ENCODE assay signal across 1 cellular context in genomic region chr19:18594824-18595373, GRCh38.
A peak's percentile ranks its signal among the peaks of the same experiment; 100 is the strongest.
TF ChIP-seq lines count a peak whose summit lies in the region.

No MANE protein-coding gene starts in this region.

TF ChIP-seq in HepG2, 621 proteins besides CTCF, POLR2A, EP300 and RAD21:
- TF ChIP-seq, protein P1, sequence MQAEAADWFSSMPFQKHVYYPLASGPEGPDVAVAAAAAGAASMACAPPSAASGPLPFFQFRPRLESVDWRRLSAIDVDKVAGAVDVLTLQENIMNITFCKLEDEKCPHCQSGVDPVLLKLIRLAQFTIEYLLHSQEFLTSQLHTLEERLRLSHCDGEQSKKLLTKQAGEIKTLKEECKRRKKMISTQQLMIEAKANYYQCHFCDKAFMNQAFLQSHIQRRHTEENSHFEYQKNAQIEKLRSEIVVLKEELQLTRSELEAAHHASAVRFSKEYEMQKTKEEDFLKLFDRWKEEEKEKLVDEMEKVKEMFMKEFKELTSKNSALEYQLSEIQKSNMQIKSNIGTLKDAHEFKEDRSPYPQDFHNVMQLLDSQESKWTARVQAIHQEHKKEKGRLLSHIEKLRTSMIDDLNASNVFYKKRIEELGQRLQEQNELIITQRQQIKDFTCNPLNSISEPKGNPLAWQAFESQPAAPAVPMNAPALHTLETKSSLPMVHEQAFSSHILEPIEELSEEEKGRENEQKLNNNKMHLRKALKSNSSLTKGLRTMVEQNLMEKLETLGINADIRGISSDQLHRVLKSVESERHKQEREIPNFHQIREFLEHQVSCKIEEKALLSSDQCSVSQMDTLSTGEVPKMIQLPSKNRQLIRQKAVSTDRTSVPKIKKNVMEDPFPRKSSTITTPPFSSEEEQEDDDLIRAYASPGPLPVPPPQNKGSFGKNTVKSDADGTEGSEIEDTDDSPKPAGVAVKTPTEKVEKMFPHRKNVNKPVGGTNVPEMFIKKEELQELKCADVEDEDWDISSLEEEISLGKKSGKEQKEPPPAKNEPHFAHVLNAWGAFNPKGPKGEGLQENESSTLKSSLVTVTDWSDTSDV (CRISPR knock-in tag; IDR thresholded peaks at IDR 0.05), result no peak
- TF ChIP-seq ONECUT2 (CRISPR knock-in tag; IDR thresholded peaks at IDR 0.05), result no peak
- peak; percentile 52 for TF ChIP-seq AGO2 (optimal IDR thresholded peaks at IDR 0.05; ENCODE audit: low read depth, low read length)
- no peak for TF ChIP-seq CC2D1A (CRISPR knock-in tag; IDR thresholded peaks at IDR 0.05)
